ENCODE assay signal across 9 cellular contexts in genomic region chr4:182917182-182918043, GRCh38. TPM values are rescaled to one million over a fixed set of nuclear protein-coding genes. Genes with fewer than 3 reads are reported as not detected.
A peak's percentile ranks its signal among the peaks of the same experiment; 100 is the strongest.
DNase-seq lines count a peak whose midpoint lies in the region; FAIRE-seq and TF ChIP-seq lines count a peak whose summit lies in the region.
"Had no signal": no experiment of that assay in that cellular context is flagged by ENCODE, and none has a peak within 500 bp of the region (broad histone marks: within the 10 kb centered on the region; RNA-seq: fewer than 3 reads in every experiment).

DCTD (minus strand) TSS chr4:182917386; CDS start chr4:182915568, 1,818 bp downstream.

- H3K9ac ChIP-seq in keratinocyte (ENCODE audit: control insufficient read depth, extremely low read depth, insufficient read depth, low read length) = peak within 1 kb of the TSS; percentile 83

- dilution Hi-C loops in keratinocyte (cut with MboI; ENCODE audit: extremely low pct_ligation_motif_present, low sequenced_read_pairs) = no loop called here

- peaks cover 15% of the 10 kb centered on the region for H3K4me1 ChIP-seq in keratinocyte (ENCODE audit: control insufficient read depth, extremely low read depth, insufficient read depth, low read length)

- no peaks in the 10 kb centered on the region for H3K27me3 ChIP-seq in keratinocyte (ENCODE audit: control insufficient read depth, extremely low read depth, insufficient read depth, low read length)

- H3K36me3 ChIP-seq in keratinocyte (ENCODE audit: control insufficient read depth in 2 of 2, extremely low read depth in 1 of 2, insufficient read depth in 2 of 2, low read length in 2 of 2) = peaks cover 16 to 20% of the 10 kb centered on the region in 2 experiments

- FAIRE-seq in keratinocyte (lab: Jason Lieb, UNC) = peak; percentile 26
- FAIRE-seq: A204.1 had no signal

- H2AFZ ChIP-seq in keratinocyte (ENCODE audit: control insufficient read depth, low read length) = peak within 1 kb of the TSS; percentile 94

- H3K27ac ChIP-seq in caudate nucleus (ENCODE audit: low read depth, low read length) = peak within 1 kb of the TSS; percentile 80
- peak within 1 kb of the TSS; percentile 70 for H3K27ac ChIP-seq in keratinocyte (ENCODE audit: control insufficient read depth, insufficient read depth, low read length)

- H3K9me3 ChIP-seq in keratinocyte (ENCODE audit: control insufficient read depth, low read depth, low read length) = no peaks in the 10 kb centered on the region

- TF ChIP-seq CTCF in HFF-Myc (IDR thresholded peaks at IDR 0.05; ENCODE audit: low read depth, low read length, missing control alignments) = peak; percentile 32
- peak in 2 of 3 experiments; percentile 15 to 51 for TF ChIP-seq CTCF in keratinocyte (optimal IDR thresholded peaks at IDR 0.05 in 1 of 3, IDR thresholded peaks at IDR 0.05 in 1 of 3, conservative IDR thresholded peaks at IDR 0.05 in 1 of 3; ENCODE audit: extremely low read depth in 1 of 3, insufficient read depth in 2 of 3, low read length in 3 of 3)

- H3K9me1 ChIP-seq in keratinocyte (ENCODE audit: control insufficient read depth, extremely low read depth, insufficient read depth, low read length) = peaks cover 2% of the 10 kb centered on the region

- peak within 1 kb of the TSS; percentile 92 for H3K4me2 ChIP-seq in keratinocyte (ENCODE audit: control insufficient read depth, extremely low read depth, insufficient read depth, low read depth, low read length)

- H3K79me2 ChIP-seq in keratinocyte (ENCODE audit: control insufficient read depth, insufficient read depth, low read length) = peaks cover 15% of the 10 kb centered on the region

- DNase-seq in DMS 273 (lab: John Stamatoyannopoulos, UW; ENCODE audit: unreplicated experiment) = peak; percentile 86
- no peak for DNase-seq in DMS 273 treated with DMSO at 0.1 percent for 48 hours (lab: John Stamatoyannopoulos, UW)
- no peak for DNase-seq in HFF-Myc (ENCODE audit: extremely low read depth, low read depth)
- peak; percentile 55 for DNase-seq in NCI-H1092 (lab: John Stamatoyannopoulos, UW)
- peak; percentile 61 to 81 (median 72) for DNase-seq in activated CD4-positive, CD25-positive, alpha-beta regulatory T cell (lab: John Stamatoyannopoulos, UW)
- peak in 57 of 61 donors; percentile 14 to 80 (median 56) for DNase-seq in caudate nucleus (lab: John Stamatoyannopoulos, UW)
- no peak for DNase-seq in keratinocyte (ENCODE audit: low read depth, low spot score)
- peak; percentile 87 for DNase-seq in stimulated activated CD4-positive, alpha-beta T cell treated with anti-CD3 and anti-CD28 coated beads, Interleukin-15, amount 100 ng/mL, for 24 hours

- H3K4me3 ChIP-seq in HFF-Myc (replicated peaks; ENCODE audit: low read depth, low read length) = peak within 1 kb of the TSS; percentile 60
- H3K4me3 ChIP-seq in keratinocyte (ENCODE audit: control insufficient read depth in 2 of 3, extremely low read depth in 1 of 3, insufficient read depth in 2 of 3, low read depth in 1 of 3, low read length in 3 of 3) = peak within 1 kb of the TSS; percentile 67 to 78 (median 73)

- H4K20me1 ChIP-seq in keratinocyte (ENCODE audit: control insufficient read depth, extremely low read depth, insufficient read depth, low read length) = no peaks in the 10 kb centered on the region

RNA-seq across cellular contexts. Expression of gene DCTD, which starts in this region (rescaled TPM):
- 66.6 to 121 TPM (median 119 TPM) in 3 replicates for polyA plus RNA-seq in keratinocyte
- 63.0 TPM for polyA plus RNA-seq in keratinocyte (2011; ENCODE audit: low read depth)
- 94.6 and 123 TPM in 2 replicates for polyA plus RNA-seq in keratinocyte (2011; cell fraction: cytosol; rRNA removed)
- 111 and 133 TPM in 2 replicates for polyA plus RNA-seq in keratinocyte (2011; cell fraction: nucleus; rRNA removed)
- polyA plus RNA-seq in keratinocyte (2012; ENCODE audit: low replicate concordance) = 69.9 and 99.2 TPM in 2 replicates
- 42.6 to 74.4 TPM (median 51.3 TPM) in 3 replicates for polyA minus RNA-seq in keratinocyte
- 47.0 TPM for polyA minus RNA-seq in keratinocyte (2011; cell fraction: cytosol; rRNA and poly(A)+ RNA removed)
- polyA minus RNA-seq in keratinocyte (2011; cell fraction: nucleus; rRNA and poly(A)+ RNA removed) = 27.1 and 37.8 TPM in 2 replicates

Comparison
In these comparisons a context has a peak if more than half of its experiments do, and no peak if none do; other contexts are left out.
1. DNase-seq: peak in DMS 273 (single experiment), NCI-H1092 (single experiment), activated CD4-positive, CD25-positive, alpha-beta regulatory T cell (4 of 4), caudate nucleus (57 of 61) and stimulated activated CD4-positive, alpha-beta T cell treated with anti-CD3 and anti-CD28 coated beads, Interleukin-15, amount 100 ng/mL, for 24 hours (single experiment); none in DMS 273 treated with DMSO at 0.1 percent for 48 hours (single experiment), HFF-Myc (single experiment) and keratinocyte (single experiment).